ENCODE assay signal across 8 cellular contexts in genomic region chr1:96966536-96967138, GRCh38.
A peak's percentile ranks its signal among the peaks of the same experiment; 100 is the strongest.
DNase-seq lines count a peak whose midpoint lies in the region; ATAC-seq, FAIRE-seq and TF ChIP-seq lines count a peak whose summit lies in the region.

No MANE protein-coding gene starts in this region.

- no peak overlapping the region for H2BK5ac ChIP-seq in neuronal stem cell (ENCODE audit: low read length)

- H3K27me3 ChIP-seq in DND-41 (ENCODE audit: insufficient read depth, low read length, poor library complexity), result no peaks in the 10 kb centered on the region
- H3K27me3 ChIP-seq in PC-3 (ENCODE audit: low read length), result no peaks in the 10 kb centered on the region
- H3K27me3 ChIP-seq in neuronal stem cell (ENCODE audit: control insufficient read depth in 3 of 3, insufficient read depth in 3 of 3, low read depth in 1 of 3, low read length in 3 of 3), result no peaks in the 10 kb centered on the region

- H3K9me2 ChIP-seq in PC-3 (replicated peaks; ENCODE audit: low read length), result no peaks in the 10 kb centered on the region

- H3K18ac ChIP-seq in neuronal stem cell (ENCODE audit: low read length), result no peak overlapping the region

- no peak overlapping the region for H4K91ac ChIP-seq in neuronal stem cell (ENCODE audit: low read depth, low read length, poor library complexity)

- H3K14ac ChIP-seq in neuronal stem cell (ENCODE audit: low read length), result no peak overlapping the region

- H3K9me3 ChIP-seq in DND-41 (ENCODE audit: insufficient read depth, low read length, severe bottlenecking), result no peaks in the 10 kb centered on the region
- no peaks in the 10 kb centered on the region for H3K9me3 ChIP-seq in PC-3 (ENCODE audit: low read length)
- no peaks in the 10 kb centered on the region for H3K9me3 ChIP-seq in neuronal stem cell (replicated peaks in 1 of 2; ENCODE audit: control insufficient read depth in 2 of 2, insufficient read depth in 1 of 2, low read depth in 1 of 2, low read length in 2 of 2)

- no peaks in the 10 kb centered on the region for H3K36me3 Mint-ChIP-seq in activated T-cell treated with anti-CD3 and anti-CD28 coated beads, Interleukin-2, amount 50 U/mL, for 4 hours (ENCODE audit: insufficient read depth)

- no peak overlapping the region for H4K8ac ChIP-seq in neuronal stem cell (ENCODE audit: low read depth, low read length)

- H3K4me1 Mint-ChIP-seq in activated T-cell treated with anti-CD3 and anti-CD28 coated beads, Interleukin-2, amount 50 U/mL, for 4 hours (ENCODE audit: low read depth), result no peaks in the 10 kb centered on the region

- DNase-seq in DND-41 (peak; percentile 78), HTR-8/SVneo (ENCODE audit: insufficient read length, low spot score) (peak; percentile 48), PC-3 (peak; percentile 86), fibroblast of mammary gland (ENCODE audit: low read depth) (peak; percentile 76), neuronal stem cell (ENCODE audit: low spot score) (peak; percentile 67), substantia nigra (lab: John Stamatoyannopoulos, UW) (peak in 46 of 49 donors; percentile 1 to 83 (median 51))
- peak; percentile 69 for DNase-seq in activated T-cell treated with anti-CD3 and anti-CD28 coated beads, Interleukin-2, amount 50 U/mL, for 4 hours

- ATAC-seq in DND-41 (ENCODE audit: insufficient read depth, low read depth) (peak; percentile 89), GM21447 (IDR thresholded peaks at IDR 0.05; ENCODE audit: unreplicated experiment) (peak; percentile 88), PC-3 (peak; percentile 88)
- peak; percentile 73 to 77 for ATAC-seq in activated T-cell treated with anti-CD3 and anti-CD28 coated beads, Interleukin-2, amount 50 U/mL, for 4 hours

- no peak overlapping the region for H3K4ac ChIP-seq in neuronal stem cell (ENCODE audit: low read length)

- no peak overlapping the region for H2AK5ac ChIP-seq in neuronal stem cell (ENCODE audit: low read depth, low read length)

- H3K9ac ChIP-seq in DND-41 (ENCODE audit: low read depth, low read length) (no peak overlapping the region), PC-3 (ENCODE audit: low read length) (peak overlapping the region; percentile 46; the same call in 1 of the 2 replicates), neuronal stem cell (ENCODE audit: low read depth, low read length, poor library complexity) (no peak overlapping the region)

- H2BK15ac ChIP-seq in neuronal stem cell (ENCODE audit: low read length), result no peak overlapping the region

- H3K79me2 ChIP-seq in DND-41 (ENCODE audit: insufficient read depth, low read length), result no peaks in the 10 kb centered on the region
- H3K79me2 ChIP-seq in PC-3 (ENCODE audit: low read length), result no peaks in the 10 kb centered on the region

- no TSS peak for BruUV-seq in PC-3 (replicated peaks; lab: Mats Ljungman, UMichigan)

- H4K20me1 ChIP-seq in DND-41 (ENCODE audit: insufficient read depth, low read length) (no peaks in the 10 kb centered on the region), PC-3 (ENCODE audit: low read length) (no peaks in the 10 kb centered on the region)

- peak; percentile 92 for TF ChIP-seq CTCF in DND-41 (IDR thresholded peaks at IDR 0.05; ENCODE audit: borderline replicate concordance, extremely low read depth, low read length, poor library complexity, severe bottlenecking)
- peak; percentile 83 for TF ChIP-seq CTCF in PC-3 (conservative IDR thresholded peaks at IDR 0.05; ENCODE audit: low read depth, low read length)
- peak; percentile 98 for TF ChIP-seq CTCF in fibroblast of mammary gland (conservative IDR thresholded peaks at IDR 0.05; ENCODE audit: control insufficient read depth, insufficient read depth, low read depth, low read length)

- no peak overlapping the region for H3K4me3 Mint-ChIP-seq in activated T-cell treated with anti-CD3 and anti-CD28 coated beads, Interleukin-2, amount 50 U/mL, for 4 hours

- H3K23ac ChIP-seq in neuronal stem cell (ENCODE audit: low read depth, low read length, poor library complexity), result no peak overlapping the region

- H3K4me1 ChIP-seq in DND-41 (ENCODE audit: insufficient read depth, low read length) (0 out of 2 replicates have a peak, but pooled peaks cover 2% of the 10 kb centered on the region), PC-3 (ENCODE audit: insufficient read depth, low read length) (peaks cover 14% of the 10 kb centered on the region), neuronal stem cell (ENCODE audit: control insufficient read depth in 2 of 2, insufficient read depth in 1 of 2, low read depth in 1 of 2, low read length in 2 of 2) (no peaks in the 10 kb centered on the region)

- no peak overlapping the region for H3K4me3 ChIP-seq in DND-41 (ENCODE audit: low read depth in 1 of 2, low read length in 2 of 2)
- H3K4me3 ChIP-seq in PC-3 (ENCODE audit: low read length), result peak overlapping the region; percentile 68
- H3K4me3 ChIP-seq in fibroblast of mammary gland (ENCODE audit: control insufficient read depth, low read depth, low read length), result peak overlapping the region; percentile 20
- H3K4me3 ChIP-seq in neuronal stem cell (ENCODE audit: low read length in 2 of 2), result no peak overlapping the region

- H2BK12ac ChIP-seq in neuronal stem cell (ENCODE audit: low read length), result no peak overlapping the region

- H3K27ac ChIP-seq in DND-41 (ENCODE audit: low read length) (no peak overlapping the region), PC-3 (ENCODE audit: low read length) (no peak overlapping the region), neuronal stem cell (replicated peaks; ENCODE audit: low read length) (no peak overlapping the region), substantia nigra (ENCODE audit: low read depth, low read length, poor library complexity, severe bottlenecking) (no peak overlapping the region)

- POLR2A ChIA-PET in PC-3 (lab: Charles Lee; ENCODE audit: unreplicated experiment), result no interaction called here

- peaks cover 18% of the 10 kb centered on the region for H3K27me3 Mint-ChIP-seq in activated T-cell treated with anti-CD3 and anti-CD28 coated beads, Interleukin-2, amount 50 U/mL, for 4 hours (ENCODE audit: low read depth)

- no peak for FAIRE-seq in HTR-8/SVneo (lab: Jason Lieb, UNC)

- H2AFZ ChIP-seq in DND-41 (ENCODE audit: low read depth, low read length), result no peak overlapping the region
- peak overlapping the region; percentile 85 for H2AFZ ChIP-seq in PC-3 (ENCODE audit: low read length)
- no peak overlapping the region for H2AFZ ChIP-seq in neuronal stem cell (ENCODE audit: low read length)

- CTCF ChIA-PET in PC-3 (lab: Charles Lee), result no interaction called here

- H3F3A ChIP-seq in PC-3 (ENCODE audit: low read length, unreplicated experiment), result no peaks in the 10 kb centered on the region

- no peaks in the 10 kb centered on the region for H3K9me3 Mint-ChIP-seq in activated T-cell treated with anti-CD3 and anti-CD28 coated beads, Interleukin-2, amount 50 U/mL, for 4 hours

- no peaks in the 10 kb centered on the region for H3K36me3 ChIP-seq in DND-41 (ENCODE audit: insufficient read depth, low read length)
- no peaks in the 10 kb centered on the region for H3K36me3 ChIP-seq in PC-3 (ENCODE audit: low read depth, low read length)
- no peaks in the 10 kb centered on the region for H3K36me3 ChIP-seq in neuronal stem cell (replicated peaks in 1 of 2; ENCODE audit: control insufficient read depth in 2 of 2, insufficient read depth in 2 of 2, low read length in 2 of 2)

- H2BK120ac ChIP-seq in neuronal stem cell (ENCODE audit: low read depth, low read length), result no peak overlapping the region

- no CpG with 5 or more reads among the region's 15 CpGs for WGBS in neuronal stem cell (ENCODE audit: extremely low coverage in 2 of 2, insufficient read length in 2 of 2, insufficient replicate concordance in 1 of 2), 2 donors

- no peaks in the 10 kb centered on the region for H3K79me1 ChIP-seq in neuronal stem cell (ENCODE audit: low read depth, low read length)

- intact Hi-C loops in PC-3 (cut with micrococcal nuclease), result loop anchor here (1.0 to 10.0 kb wide), 7 partner anchors 52 to 1088 kb away; no protein-coding TSS in a partner anchor

- H3K4me2 ChIP-seq in DND-41 (ENCODE audit: insufficient read depth, low read length) (peak overlapping the region; percentile 39; the same call in 1 of the 2 replicates), PC-3 (ENCODE audit: low read length) (peak overlapping the region; percentile 76), neuronal stem cell (ENCODE audit: insufficient read depth, low read length, poor library complexity, severe bottlenecking) (no peak overlapping the region)

Comparison
In these comparisons a context has a peak if more than half of its experiments do, and no peak if none do; other contexts are left out.
1. H3K4me3 ChIP-seq: peak in PC-3 (single experiment) and fibroblast of mammary gland (single experiment); none in DND-41 (0 of 2) and neuronal stem cell (0 of 2).
2. Peak in every context shown above with its lines, with median percentiles within 50 percentile points of each other: ATAC-seq, DNase-seq and CTCF ChIP-seq.